ENCODE assay signal across 16 cellular contexts in genomic region chr4:171857302-171858005, GRCh38.
"Had no signal": no experiment of that assay in that cellular context is flagged by ENCODE, and none has a peak within 500 bp of the region (broad histone marks: within the 10 kb centered on the region; RNA-seq: fewer than 3 reads in every experiment).

No MANE protein-coding gene starts in this region.

- H3K4me1 Mint-ChIP-seq: stimulated activated naive CD8-positive, alpha-beta T cell treated with anti-CD3 and anti-CD28 coated beads, Interleukin-15, amount 100 ng/mL, for 72 hours; T-helper 17 cell had no signal

- H3K27me3 Mint-ChIP-seq: stimulated activated naive CD8-positive, alpha-beta T cell treated with anti-CD3 and anti-CD28 coated beads, Interleukin-15, amount 100 ng/mL, for 72 hours; T-helper 17 cell had no signal

- H3K9me3 Mint-ChIP-seq: neural progenitor cell had no signal

- H3K27ac Mint-ChIP-seq: neural progenitor cell; stimulated activated naive CD8-positive, alpha-beta T cell treated with anti-CD3 and anti-CD28 coated beads, Interleukin-15, amount 100 ng/mL, for 72 hours; T-helper 17 cell had no signal

- DNase-seq: activated CD4-positive, alpha-beta T cell treated with anti-CD3 and anti-CD28 coated beads, Interleukin-2, amount 50 U/mL, for 4 hours; activated naive CD4-positive, alpha-beta T cell treated with anti-CD3 and anti-CD28 coated beads, Interleukin-2, amount 50 U/mL, for 16 hours; activated T-cell treated with anti-CD3 and anti-CD28 coated beads, Interleukin-2, amount 50 U/mL, for 1 hour; amygdala; effector memory CD4-positive, alpha-beta T cell; foreskin melanocyte; heart left ventricle; ovary; stimulated activated CD4-positive, alpha-beta T cell treated with anti-CD3 and anti-CD28 coated beads, Interleukin-4, amount 100 ng/mL, for 24 hours; stimulated activated naive CD8-positive, alpha-beta T cell treated with anti-CD3 and anti-CD28 coated beads, Interleukin-15, amount 100 ng/mL, for 72 hours; T-helper 17 cell; testis; upper lobe of right lung had no signal

- H3K4me3 ChIP-seq: coronary artery, heart left ventricle, neural progenitor cell, ovary, testis, upper lobe of right lung had no signal

- ATAC-seq: activated CD4-positive, CD25-positive, alpha-beta regulatory T cell treated with anti-CD3 and anti-CD28 coated beads, Interleukin-2, amount 50 U/mL, for 24 hours; heart left ventricle; stimulated activated naive CD8-positive, alpha-beta T cell treated with anti-CD3 and anti-CD28 coated beads, Interleukin-15, amount 100 ng/mL, for 72 hours; T-helper 17 cell; upper lobe of right lung had no signal

- H3K4me3 Mint-ChIP-seq: neural progenitor cell; stimulated activated naive CD8-positive, alpha-beta T cell treated with anti-CD3 and anti-CD28 coated beads, Interleukin-15, amount 100 ng/mL, for 72 hours; T-helper 17 cell had no signal
